ENCODE assay signal across 1 cellular context in genomic region chr2:225008179-225008829, GRCh38.
TF ChIP-seq lines count a peak whose summit lies in the region.

No MANE protein-coding gene starts in this region.

TF ChIP-seq in GM23338, 12 proteins besides CTCF, POLR2A, EP300 and RAD21 (continued from another document):
- TF ChIP-seq, protein P1, sequence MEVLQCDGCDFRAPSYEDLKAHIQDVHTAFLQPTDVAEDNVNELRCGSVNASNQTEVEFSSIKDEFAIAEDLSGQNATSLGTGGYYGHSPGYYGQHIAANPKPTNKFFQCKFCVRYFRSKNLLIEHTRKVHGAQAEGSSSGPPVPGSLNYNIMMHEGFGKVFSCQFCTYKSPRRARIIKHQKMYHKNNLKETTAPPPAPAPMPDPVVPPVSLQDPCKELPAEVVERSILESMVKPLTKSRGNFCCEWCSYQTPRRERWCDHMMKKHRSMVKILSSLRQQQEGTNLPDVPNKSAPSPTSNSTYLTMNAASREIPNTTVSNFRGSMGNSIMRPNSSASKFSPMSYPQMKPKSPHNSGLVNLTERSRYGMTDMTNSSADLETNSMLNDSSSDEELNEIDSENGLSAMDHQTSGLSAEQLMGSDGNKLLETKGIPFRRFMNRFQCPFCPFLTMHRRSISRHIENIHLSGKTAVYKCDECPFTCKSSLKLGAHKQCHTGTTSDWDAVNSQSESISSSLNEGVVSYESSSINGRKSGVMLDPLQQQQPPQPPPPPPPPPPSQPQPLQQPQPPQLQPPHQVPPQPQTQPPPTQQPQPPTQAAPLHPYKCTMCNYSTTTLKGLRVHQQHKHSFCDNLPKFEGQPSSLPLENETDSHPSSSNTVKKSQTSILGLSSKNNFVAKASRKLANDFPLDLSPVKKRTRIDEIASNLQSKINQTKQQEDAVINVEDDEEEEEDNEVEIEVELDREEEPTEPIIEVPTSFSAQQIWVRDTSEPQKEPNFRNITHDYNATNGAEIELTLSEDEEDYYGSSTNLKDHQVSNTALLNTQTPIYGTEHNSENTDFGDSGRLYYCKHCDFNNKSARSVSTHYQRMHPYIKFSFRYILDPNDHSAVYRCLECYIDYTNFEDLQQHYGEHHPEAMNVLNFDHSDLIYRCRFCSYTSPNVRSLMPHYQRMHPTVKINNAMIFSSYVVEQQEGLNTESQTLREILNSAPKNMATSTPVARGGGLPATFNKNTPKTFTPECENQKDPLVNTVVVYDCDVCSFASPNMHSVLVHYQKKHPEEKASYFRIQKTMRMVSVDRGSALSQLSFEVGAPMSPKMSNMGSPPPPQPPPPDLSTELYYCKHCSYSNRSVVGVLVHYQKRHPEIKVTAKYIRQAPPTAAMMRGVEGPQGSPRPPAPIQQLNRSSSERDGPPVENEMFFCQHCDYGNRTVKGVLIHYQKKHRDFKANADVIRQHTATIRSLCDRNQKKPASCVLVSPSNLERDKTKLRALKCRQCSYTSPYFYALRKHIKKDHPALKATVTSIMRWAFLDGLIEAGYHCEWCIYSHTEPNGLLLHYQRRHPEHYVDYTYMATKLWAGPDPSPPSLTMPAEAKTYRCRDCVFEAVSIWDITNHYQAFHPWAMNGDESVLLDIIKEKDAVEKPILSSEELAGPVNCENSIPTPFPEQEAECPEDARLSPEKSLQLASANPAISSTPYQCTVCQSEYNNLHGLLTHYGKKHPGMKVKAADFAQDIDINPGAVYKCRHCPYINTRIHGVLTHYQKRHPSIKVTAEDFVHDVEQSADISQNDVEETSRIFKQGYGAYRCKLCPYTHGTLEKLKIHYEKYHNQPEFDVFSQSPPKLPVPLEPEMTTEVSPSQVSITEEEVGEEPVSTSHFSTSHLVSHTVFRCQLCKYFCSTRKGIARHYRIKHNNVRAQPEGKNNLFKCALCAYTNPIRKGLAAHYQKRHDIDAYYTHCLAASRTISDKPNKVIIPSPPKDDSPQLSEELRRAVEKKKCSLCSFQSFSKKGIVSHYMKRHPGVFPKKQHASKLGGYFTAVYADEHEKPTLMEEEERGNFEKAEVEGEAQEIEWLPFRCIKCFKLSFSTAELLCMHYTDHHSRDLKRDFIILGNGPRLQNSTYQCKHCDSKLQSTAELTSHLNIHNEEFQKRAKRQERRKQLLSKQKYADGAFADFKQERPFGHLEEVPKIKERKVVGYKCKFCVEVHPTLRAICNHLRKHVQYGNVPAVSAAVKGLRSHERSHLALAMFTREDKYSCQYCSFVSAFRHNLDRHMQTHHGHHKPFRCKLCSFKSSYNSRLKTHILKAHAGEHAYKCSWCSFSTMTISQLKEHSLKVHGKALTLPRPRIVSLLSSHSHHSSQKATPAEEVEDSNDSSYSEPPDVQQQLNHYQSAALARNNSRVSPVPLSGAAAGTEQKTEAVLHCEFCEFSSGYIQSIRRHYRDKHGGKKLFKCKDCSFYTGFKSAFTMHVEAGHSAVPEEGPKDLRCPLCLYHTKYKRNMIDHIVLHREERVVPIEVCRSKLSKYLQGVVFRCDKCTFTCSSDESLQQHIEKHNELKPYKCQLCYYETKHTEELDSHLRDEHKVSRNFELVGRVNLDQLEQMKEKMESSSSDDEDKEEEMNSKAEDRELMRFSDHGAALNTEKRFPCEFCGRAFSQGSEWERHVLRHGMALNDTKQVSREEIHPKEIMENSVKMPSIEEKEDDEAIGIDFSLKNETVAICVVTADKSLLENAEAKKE (CRISPR knock-in tag; IDR thresholded peaks at IDR 0.05): no peak
- TF ChIP-seq ZNF331 (CRISPR knock-in tag; IDR thresholded peaks at IDR 0.05; ENCODE audit: low read depth) (no peak), ZNF114 (CRISPR knock-in tag; IDR thresholded peaks at IDR 0.05) (no peak), NANOG (IDR thresholded peaks at IDR 0.05; ENCODE audit: borderline replicate concordance) (no peak), STAT1 (IDR thresholded peaks at IDR 0.05; ENCODE audit: unreplicated experiment) (no peak), CREB1 (CRISPR knock-in tag; IDR thresholded peaks at IDR 0.05; ENCODE audit: low read depth) (no peak), JUNB (IDR thresholded peaks at IDR 0.05; ENCODE audit: unreplicated experiment) (no peak), POLR2AphosphoS5 (IDR thresholded peaks at IDR 0.05; ENCODE audit: low read depth) (no peak)
